ENCODE assay signal across 9 cellular contexts in the genomic region with DNA sequence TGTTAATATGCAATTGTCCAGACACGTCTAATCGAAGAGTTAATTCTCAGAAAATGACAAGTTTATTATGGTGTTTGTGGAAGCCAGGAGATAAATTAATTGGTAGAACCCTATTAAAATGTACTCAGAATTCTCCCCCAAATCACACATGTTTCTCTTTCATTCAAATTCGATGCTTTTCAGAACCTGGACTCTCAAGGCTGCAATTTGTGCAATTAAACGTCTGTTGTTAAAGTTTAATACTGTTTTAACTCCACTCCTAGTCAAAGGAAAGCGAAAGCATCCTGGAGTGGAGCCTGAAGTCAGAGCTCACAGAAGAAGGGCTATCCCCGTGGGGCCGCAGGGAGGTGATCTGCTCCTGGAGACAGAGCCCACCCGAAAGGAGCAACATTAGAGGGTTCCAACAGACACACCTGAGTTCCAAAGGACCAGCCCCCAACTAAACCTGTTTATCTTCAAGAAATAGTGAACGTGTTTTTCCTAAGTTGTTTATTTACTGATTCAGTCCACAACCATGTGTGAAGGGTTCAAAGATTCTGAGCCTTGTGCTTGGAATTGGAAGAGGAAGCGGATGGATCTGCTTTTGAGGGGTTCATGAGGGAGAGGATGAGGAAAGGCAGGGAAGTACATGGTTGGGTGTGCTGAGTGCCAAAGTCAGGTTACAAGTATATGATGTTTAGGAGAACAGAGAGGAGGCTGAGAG.
DNase-seq lines count a peak whose midpoint lies in the region; ATAC-seq, FAIRE-seq and TF ChIP-seq lines count a peak whose summit lies in the region.
"Had no signal": no experiment of that assay in that cellular context is flagged by ENCODE, and none has a peak within 500 bp of the region (broad histone marks: within the 10 kb centered on the region; RNA-seq: fewer than 3 reads in every experiment).

No MANE protein-coding gene starts in this region.

- CTCF ChIA-PET in WTC11 (lab: Charles Lee): interaction anchor here (1.2 to 1.7 kb wide), 2 partner anchors 29 to 509 kb away, joined by 3 to 7 read pairs; no protein-coding TSS in a partner anchor

- H3F3A ChIP-seq in GM23248 (ENCODE audit: insufficient read depth): peaks cover 10% of the 10 kb centered on the region; the same call in 1 of the 2 replicates

- POLR2A ChIA-PET in WTC11 (lab: Charles Lee): interaction anchor here (0.9 kb wide), 1 partner anchor 44 kb away, joined by 3 read pairs; no protein-coding TSS in a partner anchor

- peak overlapping the region; percentile 77 for H3K9ac ChIP-seq in GM23248

- H3K27me3 Mint-ChIP-seq in WTC11 (ENCODE audit: low read depth): peaks cover 47% of the 10 kb centered on the region

- no peak for TF ChIP-seq CTCF in WTC11 (IDR thresholded peaks at IDR 0.05)
- no peak for TF ChIP-seq CTCF in left ventricle myocardium inferior (IDR thresholded peaks at IDR 0.05; ENCODE audit: borderline replicate concordance)

- peak overlapping the region; percentile 92 for H2AFZ ChIP-seq in GM23248

- peak overlapping the region; percentile 99 for H3K4me2 ChIP-seq in GM23248 (ENCODE audit: unreplicated experiment)

- H3K36me3 Mint-ChIP-seq in WTC11: no peaks in the 10 kb centered on the region

- peak overlapping the region; percentile 90 for H3K4me3 ChIP-seq in GM23248
- peak overlapping the region; percentile 66 for H3K4me3 ChIP-seq in left ventricle myocardium inferior
- H3K4me3 ChIP-seq in skeletal muscle cell (ENCODE audit: low read depth, low read length): peak overlapping the region; percentile 54

- H3K27me3 ChIP-seq in GM23248 (replicated peaks; ENCODE audit: insufficient read depth): no peaks in the 10 kb centered on the region
- peaks cover 68% of the 10 kb centered on the region for H3K27me3 ChIP-seq in left ventricle myocardium inferior (ENCODE audit: low read depth)

- H3K4me1 ChIP-seq in GM23248 (ENCODE audit: insufficient read depth) (peaks cover 7% of the 10 kb centered on the region; the same call in 1 of the 2 replicates), left ventricle myocardium inferior (peaks cover 21% of the 10 kb centered on the region)

- peaks cover 22% of the 10 kb centered on the region for H3K4me1 Mint-ChIP-seq in WTC11

- H4K20me1 ChIP-seq in GM23248 (ENCODE audit: insufficient read depth): no peaks in the 10 kb centered on the region

- intact Hi-C loops in left ventricle myocardium inferior (cut with micrococcal nuclease): no loop called here

- H3K4me3 Mint-ChIP-seq in WTC11: peak overlapping the region; percentile 69

- ATAC-seq in WTC11: no peak
- no peak for ATAC-seq in GM19397 (IDR thresholded peaks at IDR 0.05; ENCODE audit: unreplicated experiment)
- ATAC-seq in GM18858 (IDR thresholded peaks at IDR 0.05; ENCODE audit: unreplicated experiment): no peak

- 8% methylated on average over 10 of the region's 10 CpGs for WGBS in GM23248 (ENCODE audit: low coverage in 1 of 2, low lambda C conversion rate in 2 of 2, missing lambda C conversion rate in 2 of 2), 2 experiments

- no peak overlapping the region for H3K27ac Mint-ChIP-seq in WTC11

- H3K9me3 ChIP-seq in GM23248 (ENCODE audit: low read depth): no peaks in the 10 kb centered on the region
- no peaks in the 10 kb centered on the region for H3K9me3 ChIP-seq in left ventricle myocardium inferior (replicated peaks)

- H3K79me2 ChIP-seq in GM23248 (ENCODE audit: insufficient read depth): no peaks in the 10 kb centered on the region

- no peaks in the 10 kb centered on the region for H3K9me2 ChIP-seq in GM23248 (ENCODE audit: insufficient read depth)

- DNase-seq in GM23248 (peak; percentile 68), WTC11 (ENCODE audit: low spot score) (no peak), left ventricle myocardium inferior (peak; percentile 15), skeletal muscle cell (ENCODE audit: low read depth) (no peak), NCI-H2029 treated with DMSO at 0.1 percent for 48 hours (lab: John Stamatoyannopoulos, UW) (no peak), GM19239 (ENCODE audit: insufficient read length, low spot score) (no peak)

- in situ Hi-C loops in GM23248 (cut with MboI): no loop called here

- peaks cover 2% of the 10 kb centered on the region; the same call in 1 of the 2 replicates for H3K9me3 Mint-ChIP-seq in WTC11

- H3K27ac ChIP-seq in GM23248 (peak overlapping the region; percentile 43), left ventricle myocardium inferior (replicated peaks) (peak overlapping the region; percentile 38)

- H3K36me3 ChIP-seq in GM23248 (ENCODE audit: low read depth) (no peaks in the 10 kb centered on the region), left ventricle myocardium inferior (no peaks in the 10 kb centered on the region)

- FAIRE-seq in GM19239 (lab: Jason Lieb, UNC): no peak
- FAIRE-seq: islet of Langerhans had no signal

TF ChIP-seq in WTC11, 78 proteins besides CTCF, POLR2A, EP300 and RAD21 (continues in another document):
- TF ChIP-seq, protein P1, sequence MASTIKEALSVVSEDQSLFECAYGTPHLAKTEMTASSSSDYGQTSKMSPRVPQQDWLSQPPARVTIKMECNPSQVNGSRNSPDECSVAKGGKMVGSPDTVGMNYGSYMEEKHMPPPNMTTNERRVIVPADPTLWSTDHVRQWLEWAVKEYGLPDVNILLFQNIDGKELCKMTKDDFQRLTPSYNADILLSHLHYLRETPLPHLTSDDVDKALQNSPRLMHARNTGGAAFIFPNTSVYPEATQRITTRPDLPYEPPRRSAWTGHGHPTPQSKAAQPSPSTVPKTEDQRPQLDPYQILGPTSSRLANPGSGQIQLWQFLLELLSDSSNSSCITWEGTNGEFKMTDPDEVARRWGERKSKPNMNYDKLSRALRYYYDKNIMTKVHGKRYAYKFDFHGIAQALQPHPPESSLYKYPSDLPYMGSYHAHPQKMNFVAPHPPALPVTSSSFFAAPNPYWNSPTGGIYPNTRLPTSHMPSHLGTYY (CRISPR knock-in tag; IDR thresholded peaks at IDR 0.05): no peak
- TF ChIP-seq ZNF281 (CRISPR knock-in tag; IDR thresholded peaks at IDR 0.05): no peak
- TF ChIP-seq CREM (CRISPR knock-in tag; IDR thresholded peaks at IDR 0.05): no peak
- TF ChIP-seq USF1 (CRISPR knock-in tag; IDR thresholded peaks at IDR 0.05): no peak
- no peak for TF ChIP-seq ZNF671 (CRISPR knock-in tag; IDR thresholded peaks at IDR 0.05)
- no peak for TF ChIP-seq ZNF232 (CRISPR knock-in tag; IDR thresholded peaks at IDR 0.05)
- no peak for TF ChIP-seq SMAD4 (CRISPR knock-in tag; IDR thresholded peaks at IDR 0.05)
- no peak for TF ChIP-seq NFYB (CRISPR knock-in tag; conservative IDR thresholded peaks at IDR 0.05; ENCODE audit: low read depth)
- no peak for TF ChIP-seq SP1 (CRISPR knock-in tag; conservative IDR thresholded peaks at IDR 0.05)
- TF ChIP-seq ZNF263 (CRISPR knock-in tag; IDR thresholded peaks at IDR 0.05; ENCODE audit: low read depth): no peak
- TF ChIP-seq MAX (CRISPR knock-in tag; IDR thresholded peaks at IDR 0.05): no peak
- no peak for TF ChIP-seq ZNF396 (CRISPR knock-in tag; IDR thresholded peaks at IDR 0.05; ENCODE audit: borderline replicate concordance)
- no peak for TF ChIP-seq E2F5 (CRISPR knock-in tag; IDR thresholded peaks at IDR 0.05)
- TF ChIP-seq, protein P2, sequence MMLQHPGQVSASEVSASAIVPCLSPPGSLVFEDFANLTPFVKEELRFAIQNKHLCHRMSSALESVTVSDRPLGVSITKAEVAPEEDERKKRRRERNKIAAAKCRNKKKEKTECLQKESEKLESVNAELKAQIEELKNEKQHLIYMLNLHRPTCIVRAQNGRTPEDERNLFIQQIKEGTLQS (CRISPR knock-in tag; conservative IDR thresholded peaks at IDR 0.05): no peak
- TF ChIP-seq RELA (CRISPR knock-in tag; IDR thresholded peaks at IDR 0.05; ENCODE audit: borderline replicate concordance): no peak
- no peak for TF ChIP-seq TEAD4 (CRISPR knock-in tag; IDR thresholded peaks at IDR 0.05)
- no peak for TF ChIP-seq GABPB1 (CRISPR knock-in tag; IDR thresholded peaks at IDR 0.05)
- no peak for TF ChIP-seq ZNF317 (CRISPR knock-in tag; IDR thresholded peaks at IDR 0.05; ENCODE audit: borderline replicate concordance, low read depth)

Comparison
In these comparisons a context has a peak if more than half of its experiments do, and no peak if none do; other contexts are left out.
1. DNase-seq: peak in GM23248 (single experiment) and left ventricle myocardium inferior (single experiment); none in WTC11 (single experiment), skeletal muscle cell (single experiment), NCI-H2029 treated with DMSO at 0.1 percent for 48 hours (single experiment) and GM19239 (single experiment).
2. Peak in every context shown above with its lines, with median percentiles within 50 percentile points of each other: H3K4me3 ChIP-seq.